ENCODE assay signal across 8 cellular contexts in genomic region chr21:26850116-26850643, GRCh38. TPM values are rescaled to one million over a fixed set of nuclear protein-coding genes. Genes with fewer than 3 reads are reported as not detected.
DNase-seq lines count a peak whose midpoint lies in the region; ATAC-seq and TF ChIP-seq lines count a peak whose summit lies in the region.

No MANE protein-coding gene starts in this region.

- 16 to 18% (median 17%) methylated on average over 5 of the region's 5 CpGs for WGBS in psoas muscle, 3 donors

- TF ChIP-seq CTCF in AG04449 (IDR thresholded peaks at IDR 0.05; ENCODE audit: insufficient read depth, low read length, missing control alignments) (peak; percentile 29), psoas muscle (IDR thresholded peaks at IDR 0.05) (peak; percentile 64)

- peak; percentile 47 for ATAC-seq in GM21529 (IDR thresholded peaks at IDR 0.05; ENCODE audit: unreplicated experiment)
- no peak for ATAC-seq in psoas muscle

- intact Hi-C loops in psoas muscle (cut with DNase I), result loop anchor here (2.0 to 10.0 kb wide), 7 partner anchors 712 to 1489 kb away; no protein-coding TSS in a partner anchor

- H3K4me3 ChIP-seq in AG04449 (ENCODE audit: low read depth, low read length) (no peak overlapping the region), NT2/D1 (ENCODE audit: insufficient read length, low read depth) (no peak overlapping the region), endocrine pancreas (ENCODE audit: control insufficient read depth, insufficient read depth, low read length) (peak overlapping the region; percentile 42), psoas muscle (peak overlapping the region; percentile 35)

- H3K27me3 ChIP-seq in NT2/D1 (ENCODE audit: insufficient read depth, insufficient read length), result peaks cover 16% of the 10 kb centered on the region
- peaks cover 4% of the 10 kb centered on the region for H3K27me3 ChIP-seq in endocrine pancreas (ENCODE audit: control insufficient read depth, insufficient read depth, low read length)
- H3K27me3 ChIP-seq in psoas muscle (ENCODE audit: insufficient read depth in 3 of 3, low read length in 2 of 3), result no peaks in the 10 kb centered on the region

- CTCF ChIA-PET in AG04449 (lab: Yijun Ruan, JAX), result interaction anchor here (0.6 to 6.2 kb wide), 40 partner anchors 14 to 1895 kb away, joined by 3 to 57 read pairs (median 4); no protein-coding TSS in a partner anchor

- H3K36me3 ChIP-seq in NT2/D1 (ENCODE audit: insufficient read depth, insufficient read length, low read length) (no peaks in the 10 kb centered on the region), endocrine pancreas (ENCODE audit: control insufficient read depth, insufficient read depth, low read length) (no peaks in the 10 kb centered on the region), psoas muscle (ENCODE audit: insufficient read depth in 1 of 2, low read depth in 1 of 2) (no peaks in the 10 kb centered on the region)

- no peak overlapping the region for H3K27ac ChIP-seq in psoas muscle

- no peak overlapping the region for H3K9ac ChIP-seq in NT2/D1 (ENCODE audit: insufficient read length, low read depth)
- H3K9ac ChIP-seq in endocrine pancreas (ENCODE audit: control insufficient read depth, insufficient read depth, low read length), result no peak overlapping the region

- H3K4me1 ChIP-seq in NT2/D1 (ENCODE audit: insufficient read depth, insufficient read length) (peaks cover 5% of the 10 kb centered on the region), endocrine pancreas (ENCODE audit: control insufficient read depth, insufficient read depth, low read length) (peaks cover 9% of the 10 kb centered on the region), psoas muscle (peaks cover 6% of the 10 kb centered on the region)

- POLR2A ChIA-PET in AG04449 (lab: Yijun Ruan, JAX), result no interaction called here

- 0 out of 2 replicates have a peak, but pooled peaks cover 4% of the 10 kb centered on the region for H3K9me3 ChIP-seq in NT2/D1 (ENCODE audit: insufficient read depth, low read length)
- no peaks in the 10 kb centered on the region for H3K9me3 ChIP-seq in endocrine pancreas (ENCODE audit: control insufficient read depth, low read length)
- no peaks in the 10 kb centered on the region for H3K9me3 ChIP-seq in psoas muscle

- DNase-seq in AG04449 (ENCODE audit: low read depth, low spot score) (no peak), NT2/D1 (ENCODE audit: low read depth, low spot score) (peak; percentile 27), psoas muscle (no peak), OCI-M2 (lab: John Stamatoyannopoulos, UW; ENCODE audit: unreplicated experiment) (no peak), T-helper 9 cell (no peak)
- DNase-seq in activated effector memory CD4-positive, alpha-beta T cell treated with anti-CD3 and anti-CD28 coated beads, Interleukin-2, amount 50 U/mL, for 16 hours, result no peak

RNA-seq across cellular contexts. Expression of gene ADAMTS1, which starts 5.0 kb away (rescaled TPM):
- 10 to 100 TPM; 32.0 to 70.3 (median 51.1) TPM for total RNA-seq in psoas muscle
- 10 to 100 TPM; 12.2 to 19.3 (median 15.7) TPM for polyA plus RNA-seq in psoas muscle

Comparison
In these comparisons a context has a peak if more than half of its experiments do, and no peak if none do; other contexts are left out.
1. H3K4me3 ChIP-seq: peak in endocrine pancreas (single experiment) and psoas muscle (single experiment); none in AG04449 (single experiment) and NT2/D1 (single experiment).